ENCODE assay signal across 8 cellular contexts in the genomic region with DNA sequence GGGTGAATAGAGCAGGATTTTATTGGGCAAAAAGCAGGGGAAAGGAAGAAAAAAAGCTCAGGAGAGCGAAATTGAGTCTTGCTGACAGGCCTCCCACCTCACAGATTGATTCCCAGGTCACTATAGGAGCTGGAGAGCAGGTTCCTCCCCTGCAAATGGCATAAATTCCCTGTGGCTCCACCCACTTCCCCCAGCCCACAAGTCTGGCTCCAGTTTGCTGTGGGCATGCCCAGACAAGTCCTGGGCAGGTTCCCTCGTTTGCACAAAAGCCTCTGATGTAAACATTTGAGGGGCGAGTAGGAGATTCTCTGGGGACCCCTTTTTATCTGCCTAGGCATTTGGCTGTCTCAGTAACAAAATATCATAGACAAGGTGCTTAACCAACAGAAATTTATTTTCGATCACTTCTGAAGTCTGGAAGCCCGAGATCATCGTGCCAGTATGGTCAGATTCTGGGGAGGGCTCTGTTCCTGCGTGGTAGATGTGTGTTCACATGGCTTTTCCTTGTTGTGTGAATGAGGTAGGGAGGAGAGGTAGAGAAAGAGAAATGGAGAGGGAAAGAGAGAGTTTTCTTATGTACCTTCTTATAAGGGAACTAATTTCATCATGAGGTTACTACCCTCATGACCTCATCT.
DNase-seq lines count a peak whose midpoint lies in the region; ATAC-seq and TF ChIP-seq lines count a peak whose summit lies in the region.

No MANE protein-coding gene starts in this region.

- H3K27ac ChIP-seq in body of pancreas: no peak overlapping the region

- in situ Hi-C loops in Caki2 (cut with HindIII; ENCODE audit: low pct_unique_long_range_greater_than_20kb, low sequenced_read_pairs): no loop called here

- no peak for TF ChIP-seq CTCF in NB4 (IDR thresholded peaks at IDR 0.05; ENCODE audit: low read depth, low read length)
- TF ChIP-seq CTCF in body of pancreas (IDR thresholded peaks at IDR 0.05): no peak

- DNase-seq in Caki2 (ENCODE audit: low read depth) (peak; percentile 46), NB4 (ENCODE audit: low read depth) (peak; percentile 21), fibroblast of peridontal ligament (ENCODE audit: extremely low read depth) (peak; percentile 49), nucleus accumbens (lab: John Stamatoyannopoulos, UW) (no peak), left cardiac atrium (no peak), HK-2 (ENCODE audit: unreplicated experiment) (no peak), body of pancreas (no peak)

- TF ChIP-seq POLR2A in NB4 (IDR thresholded peaks at IDR 0.05; ENCODE audit: extremely low read depth, insufficient read length): no peak
- no peak for TF ChIP-seq POLR2A in body of pancreas (IDR thresholded peaks at IDR 0.05)

- H3K9me3 ChIP-seq in body of pancreas: no peaks in the 10 kb centered on the region

- WGBS in body of pancreas, 2 donors: 49 to 53% methylated on average over 7 of the region's 7 CpGs

- peak; percentile 74 for ATAC-seq in GM21381 (IDR thresholded peaks at IDR 0.05; ENCODE audit: unreplicated experiment)
- ATAC-seq in left cardiac atrium: no peak
- ATAC-seq in body of pancreas: no peak

- no peaks in the 10 kb centered on the region for H3K36me3 ChIP-seq in body of pancreas (replicated peaks in 1 of 2; ENCODE audit: insufficient read depth in 1 of 2, low read depth in 2 of 2)

- H3K4me3 ChIP-seq in NB4 (ENCODE audit: low read depth, low read length) (no peak overlapping the region), body of pancreas (no peak overlapping the region)

- no peaks in the 10 kb centered on the region for H3K4me1 ChIP-seq in body of pancreas

- intact Hi-C loops in left cardiac atrium (cut with DNase I) (no loop called here), body of pancreas (cut with DNase I) (no loop called here)

- no peaks in the 10 kb centered on the region for H3K27me3 ChIP-seq in body of pancreas

Comparison
In these comparisons a context has a peak if more than half of its experiments do, and no peak if none do; other contexts are left out.
1. DNase-seq: peak in Caki2 (single experiment), NB4 (single experiment) and fibroblast of peridontal ligament (single experiment); none in nucleus accumbens (0 of 56), left cardiac atrium (single experiment), HK-2 (single experiment) and body of pancreas (0 of 4).